ENCODE assay signal across 8 cellular contexts in genomic region chr6:22134308-22134707, GRCh38.
"Had no signal": no experiment of that assay in that cellular context is flagged by ENCODE, and none has a peak within 500 bp of the region (broad histone marks: within the 10 kb centered on the region; RNA-seq: fewer than 3 reads in every experiment).

No MANE protein-coding gene starts in this region.

- ATAC-seq: GM12878 had no signal

- DNase-seq: GDM1, GF-D8 had no signal

- FAIRE-seq: G401.6, GM12878, GM12891, GM12892, GM18507, GM19239 had no signal

- H3K4me3 ChIP-seq: GM12878 had no signal
